27 cellular contexts compared by ENCODE assay signal in the genomic region with DNA sequence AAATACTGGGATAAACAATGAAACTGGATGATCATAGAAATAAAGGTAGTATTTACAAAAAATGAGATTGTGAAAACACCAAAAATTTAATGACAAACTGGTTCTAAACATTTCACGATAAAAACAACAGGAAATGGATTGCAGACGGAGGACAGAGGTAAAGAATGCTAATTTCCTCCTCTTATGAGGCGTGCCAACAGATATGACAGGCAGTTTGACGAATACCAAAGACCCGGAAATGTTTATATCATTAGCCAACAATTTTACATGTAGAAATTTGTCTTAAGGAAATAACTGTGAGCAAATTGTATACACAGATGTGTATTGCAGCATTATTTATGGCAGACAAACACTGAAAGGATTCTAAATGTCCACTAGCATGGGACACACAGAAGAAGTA.
"Had no signal": no experiment of that assay in that cellular context is flagged by ENCODE, and none has a peak within 500 bp of the region (broad histone marks: within the 10 kb centered on the region; RNA-seq: fewer than 3 reads in every experiment).

No MANE protein-coding gene starts in this region.

- H3K4me1 Mint-ChIP-seq: activated B cell treated with CpG ODN at 0.5 μM for 24 hours; activated CD4-positive, alpha-beta T cell treated with anti-CD3 and anti-CD28 coated beads for 36 hours; immature natural killer cell; stimulated activated effector memory CD8-positive, alpha-beta T cell treated with anti-CD3 and anti-CD28 coated beads, Interleukin-12 subunit alpha, Interleukin-12 subunit beta, amount 100 ng/mL, for 72 hours had no signal

- H3K9me3 Mint-ChIP-seq: activated B cell treated with CpG ODN at 0.5 μM for 24 hours; activated T-cell treated with anti-CD3 and anti-CD28 coated beads, Interleukin-2, amount 50 U/mL, for 24 hours; activated T-helper 2 cell treated with anti-CD3 and anti-CD28 coated beads, Interferon-gamma antibody, Interleukin-2, Interleukin-4, amounts not matched to agents 10 μg/mL and 5 μg/mL and 100 μg/mL, durations not matched to agents 14 hours and 24 hours and 36 hours; immature natural killer cell; stimulated activated effector memory CD8-positive, alpha-beta T cell treated with anti-CD3 and anti-CD28 coated beads, Interleukin-12 subunit alpha, Interleukin-12 subunit beta, amount 100 ng/mL, for 72 hours had no signal

- ATAC-seq: activated CD4-positive, alpha-beta T cell treated with anti-CD3 and anti-CD28 coated beads for 36 hours; left ventricle myocardium superior; mucosa of descending colon; sciatic nerve; stimulated activated effector memory CD8-positive, alpha-beta T cell treated with anti-CD3 and anti-CD28 coated beads, Interleukin-12 subunit alpha, Interleukin-12 subunit beta, amount 100 ng/mL, for 72 hours had no signal

- H3K27ac ChIP-seq: esophagus squamous epithelium, stomach, suprapubic skin, tibial nerve had no signal

- H3K4me3 Mint-ChIP-seq: activated B cell treated with CpG ODN at 0.5 μM for 24 hours; activated CD4-positive, alpha-beta T cell treated with anti-CD3 and anti-CD28 coated beads for 36 hours; activated naive CD8-positive, alpha-beta T cell treated with anti-CD3 and anti-CD28 coated beads for 36 hours; activated T-cell treated with anti-CD3 and anti-CD28 coated beads, Interleukin-2, amount 50 U/mL, for 24 hours; dendritic cell treated with granulocyte-macrophage colony-stimulating factor and Interleukin-4, amounts not matched to agents 40 ng/mL and 50 ng/mL, for 4 days; immature natural killer cell; nephron progenitor cell; stimulated activated effector memory CD8-positive, alpha-beta T cell treated with anti-CD3 and anti-CD28 coated beads, Interleukin-12 subunit alpha, Interleukin-12 subunit beta, amount 100 ng/mL, for 72 hours had no signal

- H3K36me3 Mint-ChIP-seq: activated naive CD8-positive, alpha-beta T cell treated with anti-CD3 and anti-CD28 coated beads for 36 hours; immature natural killer cell; stimulated activated effector memory CD8-positive, alpha-beta T cell treated with anti-CD3 and anti-CD28 coated beads, Interleukin-12 subunit alpha, Interleukin-12 subunit beta, amount 100 ng/mL, for 72 hours had no signal

- DNase-seq: activated B cell treated with CpG ODN at 0.5 μM for 24 hours; activated CD4-positive, alpha-beta T cell treated with anti-CD3 and anti-CD28 coated beads for 36 hours; activated CD4-positive, alpha-beta T cell treated with anti-CD3 and anti-CD28 coated beads, Interleukin-2, amount 50 U/mL, for 4 hours; activated CD8-positive, alpha-beta memory T cell treated with anti-CD3 and anti-CD28 coated beads for 24 hours; activated CD8-positive, alpha-beta memory T cell treated with anti-CD3 and anti-CD28 coated beads, Interleukin-2, amount 50 U/mL, for 4 hours; activated naive CD4-positive, alpha-beta T cell treated with Interleukin-2 at 50 U/mL for 16 hours; activated naive CD8-positive, alpha-beta T cell treated with anti-CD3 and anti-CD28 coated beads for 36 hours; activated T-cell treated with anti-CD3 and anti-CD28 coated beads, Interleukin-2, amount 50 U/mL, for 24 hours; amniotic stem cell; effector memory CD4-positive, alpha-beta T cell; esophagus squamous epithelium; immature natural killer cell; kidney glomerular epithelial cell; left ventricle myocardium superior; mucosa of descending colon; nephron progenitor cell; nucleus accumbens; small intestine; stimulated activated CD4-positive, alpha-beta T cell treated with anti-CD3 and anti-CD28 coated beads, Interleukin-2, amount 100 ng/mL, for 24 hours; stomach; T-helper 9 cell had no signal

- H3K27me3 Mint-ChIP-seq: activated B cell treated with CpG ODN at 0.5 μM for 24 hours; activated naive CD8-positive, alpha-beta T cell treated with anti-CD3 and anti-CD28 coated beads for 36 hours; activated T-cell treated with anti-CD3 and anti-CD28 coated beads, Interleukin-2, amount 50 U/mL, for 24 hours; dendritic cell treated with granulocyte-macrophage colony-stimulating factor and Interleukin-4, amounts not matched to agents 40 ng/mL and 50 ng/mL, for 4 days had no signal

- H3K27ac Mint-ChIP-seq: activated B cell treated with CpG ODN at 0.5 μM for 24 hours; activated CD4-positive, alpha-beta T cell treated with anti-CD3 and anti-CD28 coated beads for 36 hours; activated naive CD8-positive, alpha-beta T cell treated with anti-CD3 and anti-CD28 coated beads for 36 hours; activated T-cell treated with anti-CD3 and anti-CD28 coated beads, Interleukin-2, amount 50 U/mL, for 24 hours; activated T-helper 2 cell treated with anti-CD3 and anti-CD28 coated beads, Interferon-gamma antibody, Interleukin-2, Interleukin-4, amounts not matched to agents 10 μg/mL and 5 μg/mL and 100 μg/mL, durations not matched to agents 14 hours and 24 hours and 36 hours; dendritic cell treated with granulocyte-macrophage colony-stimulating factor and Interleukin-4, amounts not matched to agents 40 ng/mL and 50 ng/mL, for 4 days; immature natural killer cell; nephron progenitor cell; stimulated activated effector memory CD8-positive, alpha-beta T cell treated with anti-CD3 and anti-CD28 coated beads, Interleukin-12 subunit alpha, Interleukin-12 subunit beta, amount 100 ng/mL, for 72 hours had no signal

- H3K4me3 ChIP-seq: esophagus squamous epithelium, mucosa of descending colon, stomach, suprapubic skin, tibial nerve had no signal
